Comparison of ENCODE assay signal across 21 cellular contexts in the genomic region with DNA sequence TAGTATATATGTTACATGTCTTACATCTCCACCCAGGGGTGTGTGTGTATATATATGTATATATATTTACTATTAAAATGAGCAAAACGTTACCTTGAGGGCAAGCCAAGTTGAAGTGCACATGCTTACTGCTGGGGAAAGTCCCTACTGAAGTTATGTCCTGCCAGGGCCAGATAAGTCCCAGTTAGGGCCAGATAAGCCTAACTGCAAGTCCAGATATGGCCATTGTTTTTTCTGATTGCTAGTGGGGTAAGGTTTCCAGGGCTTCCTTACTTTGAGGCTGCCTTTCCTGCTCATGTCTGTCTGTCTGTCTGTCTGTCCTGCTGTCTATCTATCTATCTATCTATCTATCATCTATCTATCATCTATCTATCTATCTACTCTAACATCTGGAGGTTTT. TPM values are rescaled to one million over a fixed set of nuclear protein-coding genes. Genes with fewer than 3 reads are reported as not detected.
DNase-seq lines count a peak whose midpoint lies in the region; ATAC-seq and TF ChIP-seq lines count a peak whose summit lies in the region.
"Had no signal": no experiment of that assay in that cellular context is flagged by ENCODE, and none has a peak within 500 bp of the region (broad histone marks: within the 10 kb centered on the region; RNA-seq: fewer than 3 reads in every experiment).

No MANE protein-coding gene starts in this region.

- CTCF ChIA-PET in WTC11 (lab: Charles Lee) = interaction anchor here (1.1 to 1.6 kb wide), 2 partner anchors 14 to 19 kb away, joined by 3 to 4 read pairs; no protein-coding TSS in a partner anchor

- WGBS in psoas muscle, 3 donors = 0 to 5% (median 3%) methylated on average over 1 of the region's 1 CpG

- intact Hi-C loops in psoas muscle (cut with DNase I) = no loop called here

- H3K27ac ChIP-seq in HUES6 (ENCODE audit: low read depth, low read length) = peak overlapping the region; percentile 92; the same call in 1 of the 2 replicates
- H3K27ac ChIP-seq in psoas muscle = no peak overlapping the region
- H3K27ac ChIP-seq: A549, HL-60 had no signal

- ATAC-seq in WTC11 (no peak), psoas muscle (no peak)
- ATAC-seq: A549, Right ventricle myocardium inferior had no signal

- peaks cover 28% of the 10 kb centered on the region for H3K9me3 Mint-ChIP-seq in WTC11

- DNase-seq in WTC11 (ENCODE audit: low spot score) (no peak), fibroblast of the aortic adventitia (ENCODE audit: low read depth) (peak; percentile 12), pulmonary artery endothelial cell (ENCODE audit: low read depth, low spot score) (peak; percentile 22), psoas muscle (no peak), SHP77 treated with DMSO at 0.1 percent for 48 hours (lab: John Stamatoyannopoulos, UW) (no peak), NCI-H748 treated with DMSO at 0.1 percent for 48 hours (lab: John Stamatoyannopoulos, UW) (no peak)
- DNase-seq in activated CD4-positive, alpha-beta T cell treated with anti-CD3 and anti-CD28 coated beads for 1 hour = no peak
- DNase-seq: BE2C, COR-L47, DMS79, HCEC 1CT, Kasumi-1, NCI-H1417, NCI-H1694 treated with DMSO at 0.1 percent for 48 hours, NCI-H2081 treated with DMSO at 0.1 percent for 48 hours, NCI-H2171 treated with DMSO at 0.1 percent for 48 hours, NCI-H524 treated with DMSO at 0.1 percent for 48 hours had no signal

- peaks cover 20% of the 10 kb centered on the region for H3K4me1 ChIP-seq in HUES6 (ENCODE audit: control insufficient read depth, insufficient read depth, low read length)
- H3K4me1 ChIP-seq in psoas muscle = no peaks in the 10 kb centered on the region
- H3K4me1 ChIP-seq: A549, BE2C had no signal

- H3K4me3 ChIP-seq in HUES6 (ENCODE audit: low read depth, low read length) = no peak overlapping the region
- H3K4me3 ChIP-seq in fibroblast of the aortic adventitia (ENCODE audit: low read depth, low read length) = no peak overlapping the region
- H3K4me3 ChIP-seq in psoas muscle = no peak overlapping the region
- H3K4me3 ChIP-seq: A549 had no signal

- POLR2A ChIA-PET in WTC11 (lab: Charles Lee) = no interaction called here

- H3K9ac ChIP-seq in HUES6 (ENCODE audit: low read length) = peak overlapping the region; percentile 14

- peaks cover 33% of the 10 kb centered on the region for H3K36me3 Mint-ChIP-seq in WTC11

- peak overlapping the region; percentile 60; the same call in 1 of the 2 replicates for H3K27ac Mint-ChIP-seq in WTC11

- peaks cover 3% of the 10 kb centered on the region; the same call in 1 of the 2 replicates for H3K27me3 Mint-ChIP-seq in WTC11 (ENCODE audit: low read depth)

- H3K36me3 ChIP-seq in HUES6 (ENCODE audit: control insufficient read depth, insufficient read depth, low read length) (no peaks in the 10 kb centered on the region; the same call in 1 of the 2 replicates), psoas muscle (ENCODE audit: insufficient read depth in 1 of 2, low read depth in 1 of 2) (no peaks in the 10 kb centered on the region)
- H3K36me3 ChIP-seq: BE2C had no signal

- peaks cover 38% of the 10 kb centered on the region for H3K9me3 ChIP-seq in HUES6 (ENCODE audit: control insufficient read depth, insufficient read depth, low read depth, low read length)
- H3K9me3 ChIP-seq in psoas muscle = no peaks in the 10 kb centered on the region
- H3K9me3 ChIP-seq: BE2C had no signal

- TF ChIP-seq CTCF in WTC11 (IDR thresholded peaks at IDR 0.05) (no peak), fibroblast of the aortic adventitia (IDR thresholded peaks at IDR 0.05; ENCODE audit: insufficient read depth, low read length) (no peak), psoas muscle (IDR thresholded peaks at IDR 0.05) (no peak)

- peaks cover 32% of the 10 kb centered on the region for H3K4me1 Mint-ChIP-seq in WTC11

- H3K4me3 Mint-ChIP-seq in WTC11 = no peak overlapping the region

- H3K27me3 ChIP-seq in HUES6 (ENCODE audit: control insufficient read depth, insufficient read depth, low read length) = no peaks in the 10 kb centered on the region
- H3K27me3 ChIP-seq in psoas muscle (ENCODE audit: insufficient read depth in 3 of 3, low read length in 2 of 3) = peaks cover 0 to 3% (median 0%) of the 10 kb centered on the region in 3 donors
- H3K27me3 ChIP-seq: BE2C had no signal

TF ChIP-seq in WTC11, 78 proteins besides CTCF, POLR2A, EP300 and RAD21 (continues in another document):
- TF ChIP-seq, protein P1, sequence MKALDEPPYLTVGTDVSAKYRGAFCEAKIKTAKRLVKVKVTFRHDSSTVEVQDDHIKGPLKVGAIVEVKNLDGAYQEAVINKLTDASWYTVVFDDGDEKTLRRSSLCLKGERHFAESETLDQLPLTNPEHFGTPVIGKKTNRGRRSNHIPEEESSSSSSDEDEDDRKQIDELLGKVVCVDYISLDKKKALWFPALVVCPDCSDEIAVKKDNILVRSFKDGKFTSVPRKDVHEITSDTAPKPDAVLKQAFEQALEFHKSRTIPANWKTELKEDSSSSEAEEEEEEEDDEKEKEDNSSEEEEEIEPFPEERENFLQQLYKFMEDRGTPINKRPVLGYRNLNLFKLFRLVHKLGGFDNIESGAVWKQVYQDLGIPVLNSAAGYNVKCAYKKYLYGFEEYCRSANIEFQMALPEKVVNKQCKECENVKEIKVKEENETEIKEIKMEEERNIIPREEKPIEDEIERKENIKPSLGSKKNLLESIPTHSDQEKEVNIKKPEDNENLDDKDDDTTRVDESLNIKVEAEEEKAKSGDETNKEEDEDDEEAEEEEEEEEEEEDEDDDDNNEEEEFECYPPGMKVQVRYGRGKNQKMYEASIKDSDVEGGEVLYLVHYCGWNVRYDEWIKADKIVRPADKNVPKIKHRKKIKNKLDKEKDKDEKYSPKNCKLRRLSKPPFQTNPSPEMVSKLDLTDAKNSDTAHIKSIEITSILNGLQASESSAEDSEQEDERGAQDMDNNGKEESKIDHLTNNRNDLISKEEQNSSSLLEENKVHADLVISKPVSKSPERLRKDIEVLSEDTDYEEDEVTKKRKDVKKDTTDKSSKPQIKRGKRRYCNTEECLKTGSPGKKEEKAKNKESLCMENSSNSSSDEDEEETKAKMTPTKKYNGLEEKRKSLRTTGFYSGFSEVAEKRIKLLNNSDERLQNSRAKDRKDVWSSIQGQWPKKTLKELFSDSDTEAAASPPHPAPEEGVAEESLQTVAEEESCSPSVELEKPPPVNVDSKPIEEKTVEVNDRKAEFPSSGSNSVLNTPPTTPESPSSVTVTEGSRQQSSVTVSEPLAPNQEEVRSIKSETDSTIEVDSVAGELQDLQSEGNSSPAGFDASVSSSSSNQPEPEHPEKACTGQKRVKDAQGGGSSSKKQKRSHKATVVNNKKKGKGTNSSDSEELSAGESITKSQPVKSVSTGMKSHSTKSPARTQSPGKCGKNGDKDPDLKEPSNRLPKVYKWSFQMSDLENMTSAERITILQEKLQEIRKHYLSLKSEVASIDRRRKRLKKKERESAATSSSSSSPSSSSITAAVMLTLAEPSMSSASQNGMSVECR (CRISPR knock-in tag; IDR thresholded peaks at IDR 0.05; ENCODE audit: borderline replicate concordance) = no peak
- TF ChIP-seq GTF2I (CRISPR knock-in tag; conservative IDR thresholded peaks at IDR 0.05) (no peak), ZNF423 (CRISPR knock-in tag; IDR thresholded peaks at IDR 0.05) (no peak), SOX15 (CRISPR knock-in tag; IDR thresholded peaks at IDR 0.05) (no peak), ZNF232 (CRISPR knock-in tag; IDR thresholded peaks at IDR 0.05) (no peak), NFATC4 (CRISPR knock-in tag; IDR thresholded peaks at IDR 0.05) (no peak), CREM (CRISPR knock-in tag; IDR thresholded peaks at IDR 0.05) (no peak), ZNF263 (CRISPR knock-in tag; IDR thresholded peaks at IDR 0.05; ENCODE audit: low read depth) (no peak), GRHL2 (CRISPR knock-in tag; IDR thresholded peaks at IDR 0.05; ENCODE audit: insufficient replicate concordance, severe bottlenecking) (no peak), ZNF281 (CRISPR knock-in tag; IDR thresholded peaks at IDR 0.05) (no peak), ZNF121 (CRISPR knock-in tag; IDR thresholded peaks at IDR 0.05) (no peak), GABPB1 (CRISPR knock-in tag; IDR thresholded peaks at IDR 0.05) (no peak)
- TF ChIP-seq, protein P2, sequence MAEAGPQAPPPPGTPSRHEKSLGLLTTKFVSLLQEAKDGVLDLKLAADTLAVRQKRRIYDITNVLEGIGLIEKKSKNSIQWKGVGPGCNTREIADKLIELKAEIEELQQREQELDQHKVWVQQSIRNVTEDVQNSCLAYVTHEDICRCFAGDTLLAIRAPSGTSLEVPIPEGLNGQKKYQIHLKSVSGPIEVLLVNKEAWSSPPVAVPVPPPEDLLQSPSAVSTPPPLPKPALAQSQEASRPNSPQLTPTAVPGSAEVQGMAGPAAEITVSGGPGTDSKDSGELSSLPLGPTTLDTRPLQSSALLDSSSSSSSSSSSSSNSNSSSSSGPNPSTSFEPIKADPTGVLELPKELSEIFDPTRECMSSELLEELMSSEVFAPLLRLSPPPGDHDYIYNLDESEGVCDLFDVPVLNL (CRISPR knock-in tag; IDR thresholded peaks at IDR 0.05; ENCODE audit: borderline replicate concordance, low read depth) = no peak

RNA-seq across cellular contexts. Expression of gene ZNF81, which starts 19.3 kb away (rescaled TPM):
- 8.9 to 12.0 TPM (median 11.9 TPM) in 3 replicates for total RNA-seq in WTC11 (2021)
- 6.1 and 6.2 TPM in 2 replicates for total RNA-seq in fibroblast of the aortic adventitia (ENCODE audit: low replicate concordance)
- total RNA-seq in pulmonary artery endothelial cell = 3.9 and 7.7 TPM in 2 replicates
- 1 to 10 TPM; 1.8 to 5.5 (median 4.3) TPM for total RNA-seq in psoas muscle
- polyA plus RNA-seq in psoas muscle = 1 to 10 TPM; 1.6 to 4.9 (median 1.8) TPM

Comparison
In these comparisons a context has a peak if more than half of its experiments do, and no peak if none do; other contexts are left out.
1. DNase-seq: peak in fibroblast of the aortic adventitia (single experiment) and pulmonary artery endothelial cell (single experiment); none in WTC11 (single experiment), psoas muscle (0 of 2), SHP77 treated with DMSO at 0.1 percent for 48 hours (single experiment), activated CD4-positive, alpha-beta T cell treated with anti-CD3 and anti-CD28 coated beads for 1 hour (single experiment) and NCI-H748 treated with DMSO at 0.1 percent for 48 hours (single experiment).